34 cellular contexts compared by ENCODE assay signal in genomic region chr21:32216293-32216692, GRCh38.
"Had no signal": no experiment of that assay in that cellular context is flagged by ENCODE, and none has a peak within 500 bp of the region (broad histone marks: within the 10 kb centered on the region; RNA-seq: fewer than 3 reads in every experiment).

No MANE protein-coding gene starts in this region.

- H3K27ac ChIP-seq: KMS-11 had no signal

- H3K36me3 ChIP-seq: MG63 had no signal

- H3K9me3 ChIP-seq: MG63 had no signal

- H3K4me2 ChIP-seq: KMS-11 had no signal

- H3K4me3 ChIP-seq: MG63 had no signal

- DNase-seq: Karpas-422, Kasumi-1, MG63, MM.1S, MV-4-11, NCI-H1048, NCI-H1092, NCI-H1092 treated with DMSO at 0.1 percent for 48 hours, NCI-H1105, NCI-H1105 treated with DMSO at 0.1 percent for 48 hours, NCI-H1417, NCI-H1417 treated with DMSO at 0.1 percent for 48 hours, NCI-H1436, NCI-H1436 treated with DMSO at 0.1 percent for 48 hours, NCI-H146, NCI-H1694, NCI-H1694 treated with DMSO at 0.1 percent for 48 hours, NCI-H187, NCI-H187 treated with DMSO at 0.1 percent for 48 hours, NCI-H1930, NCI-H2029, NCI-H2029 treated with DMSO at 0.1 percent for 48 hours, NCI-H2081, NCI-H2081 treated with DMSO at 0.1 percent for 48 hours, NCI-H2107, NCI-H2171, NCI-H2171 treated with DMSO at 0.1 percent for 48 hours, NCI-H2227 treated with DMSO at 0.1 percent for 48 hours, NCI-H226, NCI-H345, NCI-H446, NCI-H446 treated with DMSO at 0.1 percent for 48 hours, NCI-H510A had no signal
